Comparison of ENCODE assay signal across 24 cellular contexts in the genomic region with DNA sequence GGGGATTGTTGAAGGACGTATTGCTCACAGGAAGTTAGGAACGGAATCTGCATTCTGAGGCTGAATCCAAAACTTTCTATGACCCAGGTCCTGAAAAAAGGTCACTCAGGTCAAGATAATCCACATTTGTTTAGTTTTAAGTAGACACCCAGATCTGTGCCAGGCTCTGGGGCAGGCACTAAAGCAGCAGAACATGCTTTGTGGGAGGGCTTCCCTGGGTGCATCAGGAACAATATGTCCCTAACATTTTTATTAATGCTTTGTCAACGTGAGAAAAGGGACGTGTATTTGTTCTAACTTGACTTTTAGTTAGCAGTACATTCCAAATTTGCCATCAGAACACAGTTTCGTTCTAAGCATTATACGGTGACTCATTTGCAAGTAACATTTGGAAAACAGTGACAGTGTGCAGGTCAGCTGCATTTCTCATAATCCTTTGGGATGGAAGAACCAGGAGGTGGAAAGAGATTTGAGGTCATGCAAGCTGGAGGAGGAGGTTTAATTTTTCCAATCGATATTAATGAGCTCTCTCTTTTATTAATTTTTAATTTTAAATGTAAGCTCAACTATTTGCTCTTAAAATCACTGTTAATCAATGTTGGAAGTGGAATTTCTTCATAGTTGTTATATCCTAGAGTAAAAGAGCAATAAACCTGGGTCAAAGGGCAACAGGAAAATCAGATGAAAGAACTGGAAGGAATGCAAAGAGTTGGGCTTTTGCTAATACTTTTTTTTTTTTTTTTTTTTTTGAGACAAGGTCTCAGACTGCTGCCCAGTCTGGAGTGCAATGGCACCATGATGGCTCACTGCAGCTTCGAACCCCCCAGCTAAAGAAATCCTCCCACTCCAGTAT. TPM values are rescaled to one million over a fixed set of nuclear protein-coding genes. Genes with fewer than 3 reads are reported as not detected.
A peak's percentile ranks its signal among the peaks of the same experiment; 100 is the strongest.
DNase-seq lines count a peak whose midpoint lies in the region; ATAC-seq, FAIRE-seq and TF ChIP-seq lines count a peak whose summit lies in the region.
"Had no signal": no experiment of that assay in that cellular context is flagged by ENCODE, and none has a peak within 500 bp of the region (broad histone marks: within the 10 kb centered on the region; RNA-seq: fewer than 3 reads in every experiment).

No MANE protein-coding gene starts in this region.

- H3K9me3 Mint-ChIP-seq in activated CD8-positive, alpha-beta memory T cell treated with anti-CD3 and anti-CD28 coated beads, Interleukin-2, amount 10 ng/mL, durations not matched to agents 7 days and 5 days (ENCODE audit: low read depth), result no peaks in the 10 kb centered on the region
- H3K9me3 Mint-ChIP-seq: activated naive CD4-positive, alpha-beta T cell treated with anti-CD3 and anti-CD28 coated beads for 36 hours; activated T-cell treated with anti-CD3 and anti-CD28 coated beads, Interleukin-2, amount 50 U/mL, for 4 hours; CD4-positive, CD25-positive, alpha-beta regulatory T cell; mesothelial cell of epicardium; natural killer cell treated with Interleukin-12 subunit alpha and Interleukin-12 subunit beta and Interleukin-15 and Interleukin-18, amount 100 ng/mL, for 72 hours; stimulated activated naive CD8-positive, alpha-beta T cell treated with anti-CD3 and anti-CD28 coated beads, Interleukin-15, Interleukin-2, amounts not matched to agents 100 ng/mL and 50 ng/mL, for 24 hours had no signal

- H3K4me3 ChIP-seq in bronchial epithelial cell (ENCODE audit: low read depth, low read length) (no peak overlapping the region), keratinocyte (ENCODE audit: control insufficient read depth in 2 of 3, extremely low read depth in 1 of 3, insufficient read depth in 2 of 3, low read depth in 1 of 3, low read length in 3 of 3) (no peak overlapping the region), skeletal muscle satellite cell (ENCODE audit: low read length) (no peak overlapping the region)
- H3K4me3 ChIP-seq: ovary, thyroid gland had no signal

- no peak overlapping the region for H3K9ac ChIP-seq in keratinocyte (ENCODE audit: control insufficient read depth, extremely low read depth, insufficient read depth, low read length)
- H3K9ac ChIP-seq in skeletal muscle satellite cell (ENCODE audit: low read depth, low read length), result no peak overlapping the region

- H2AFZ ChIP-seq in keratinocyte (ENCODE audit: control insufficient read depth, low read length), result no peak overlapping the region

- dilution Hi-C loops in keratinocyte (cut with MboI; ENCODE audit: extremely low pct_ligation_motif_present, low sequenced_read_pairs), result no loop called here

- H3K4me1 ChIP-seq in keratinocyte (ENCODE audit: control insufficient read depth, extremely low read depth, insufficient read depth, low read length) (peaks cover 14% of the 10 kb centered on the region), skeletal muscle satellite cell (ENCODE audit: control insufficient read depth, insufficient read depth, low read length) (peaks cover 15% of the 10 kb centered on the region)
- H3K4me1 ChIP-seq: thyroid gland had no signal

- no peak overlapping the region for H3K4me3 Mint-ChIP-seq in activated CD8-positive, alpha-beta memory T cell treated with anti-CD3 and anti-CD28 coated beads, Interleukin-2, amount 10 ng/mL, durations not matched to agents 7 days and 5 days
- H3K4me3 Mint-ChIP-seq: activated naive CD4-positive, alpha-beta T cell treated with anti-CD3 and anti-CD28 coated beads for 36 hours; activated T-cell treated with anti-CD3 and anti-CD28 coated beads, Interleukin-2, amount 50 U/mL, for 4 hours; mesothelial cell of epicardium; natural killer cell treated with Interleukin-12 subunit alpha and Interleukin-12 subunit beta and Interleukin-15 and Interleukin-18, amount 100 ng/mL, for 72 hours; stimulated activated naive CD8-positive, alpha-beta T cell treated with anti-CD3 and anti-CD28 coated beads, Interleukin-15, Interleukin-2, amounts not matched to agents 100 ng/mL and 50 ng/mL, for 24 hours had no signal

- no peak overlapping the region for H3K27ac Mint-ChIP-seq in activated CD8-positive, alpha-beta memory T cell treated with anti-CD3 and anti-CD28 coated beads, Interleukin-2, amount 10 ng/mL, durations not matched to agents 7 days and 5 days
- H3K27ac Mint-ChIP-seq: activated naive CD4-positive, alpha-beta T cell treated with anti-CD3 and anti-CD28 coated beads for 36 hours; mesothelial cell of epicardium; natural killer cell treated with Interleukin-12 subunit alpha and Interleukin-12 subunit beta and Interleukin-15 and Interleukin-18, amount 100 ng/mL, for 72 hours; stimulated activated naive CD8-positive, alpha-beta T cell treated with anti-CD3 and anti-CD28 coated beads, Interleukin-15, Interleukin-2, amounts not matched to agents 100 ng/mL and 50 ng/mL, for 24 hours had no signal

- TF ChIP-seq CTCF in bronchial epithelial cell (IDR thresholded peaks at IDR 0.05; ENCODE audit: insufficient read depth, low read length, severe bottlenecking), result no peak
- no peak for TF ChIP-seq CTCF in keratinocyte (optimal IDR thresholded peaks at IDR 0.05 in 1 of 3, IDR thresholded peaks at IDR 0.05 in 1 of 3, conservative IDR thresholded peaks at IDR 0.05 in 1 of 3; ENCODE audit: extremely low read depth in 1 of 3, insufficient read depth in 2 of 3, low read length in 3 of 3)

- H3K27ac ChIP-seq in keratinocyte (ENCODE audit: control insufficient read depth, insufficient read depth, low read length), result peak overlapping the region; percentile 25
- H3K27ac ChIP-seq: ovary, thyroid gland had no signal

- H3K36me3 Mint-ChIP-seq in activated CD8-positive, alpha-beta memory T cell treated with anti-CD3 and anti-CD28 coated beads, Interleukin-2, amount 10 ng/mL, durations not matched to agents 7 days and 5 days, result no peaks in the 10 kb centered on the region
- H3K36me3 Mint-ChIP-seq: mesothelial cell of epicardium; natural killer cell treated with Interleukin-12 subunit alpha and Interleukin-12 subunit beta and Interleukin-15 and Interleukin-18, amount 100 ng/mL, for 72 hours had no signal

- no peaks in the 10 kb centered on the region for H3K9me1 ChIP-seq in keratinocyte (ENCODE audit: control insufficient read depth, extremely low read depth, insufficient read depth, low read length)

- peak; percentile 46 for DNase-seq in HCEC 1CT
- DNase-seq in bronchial epithelial cell (ENCODE audit: low read depth), result peak; percentile 75
- DNase-seq in keratinocyte (ENCODE audit: low read depth, low spot score), result no peak
- DNase-seq in activated CD8-positive, alpha-beta memory T cell treated with anti-CD3 and anti-CD28 coated beads, Interleukin-2, amount 10 ng/mL, durations not matched to agents 7 days and 5 days, result no peak
- DNase-seq in iPS-NIHi11 (ENCODE audit: low spot score), result no peak
- no peak for DNase-seq in NCI-H1417 treated with DMSO at 0.1 percent for 48 hours (lab: John Stamatoyannopoulos, UW)
- DNase-seq: activated CD4-positive, alpha-beta T cell treated with anti-CD3 and anti-CD28 coated beads for 1 hour; activated naive CD4-positive, alpha-beta T cell treated with anti-CD3 and anti-CD28 coated beads for 36 hours; activated T-cell treated with anti-CD3 and anti-CD28 coated beads, Interleukin-2, amount 50 U/mL, for 4 hours; amniotic stem cell; caudate nucleus; CD4-positive, CD25-positive, alpha-beta regulatory T cell; NCI-H2107; ovary; right cardiac atrium; SIG-M5; thyroid gland had no signal

- H3K9me3 ChIP-seq in keratinocyte (ENCODE audit: control insufficient read depth, low read depth, low read length) (no peaks in the 10 kb centered on the region), skeletal muscle satellite cell (replicated peaks; ENCODE audit: low read length) (no peaks in the 10 kb centered on the region)
- H3K9me3 ChIP-seq: ovary, thyroid gland had no signal

- H3K79me2 ChIP-seq in keratinocyte (ENCODE audit: control insufficient read depth, insufficient read depth, low read length), result no peaks in the 10 kb centered on the region

- H3K4me2 ChIP-seq in keratinocyte (ENCODE audit: control insufficient read depth, extremely low read depth, insufficient read depth, low read depth, low read length) (peak overlapping the region; percentile 17), skeletal muscle satellite cell (ENCODE audit: low read length) (peak overlapping the region; percentile 26)

- CTCF ChIA-PET in activated CD8-positive, alpha-beta memory T cell treated with anti-CD3 and anti-CD28 coated beads, Interleukin-2, amount 10 ng/mL, durations not matched to agents 7 days and 5 days (lab: Charles Lee), result interaction anchor here (0.7 kb wide), 1 partner anchor 426 kb away, joined by 3 read pairs; no protein-coding TSS in a partner anchor

- no peaks in the 10 kb centered on the region for H3K27me3 ChIP-seq in bronchial epithelial cell (ENCODE audit: control insufficient read depth, insufficient read depth, low read length)
- no peaks in the 10 kb centered on the region for H3K27me3 ChIP-seq in keratinocyte (ENCODE audit: control insufficient read depth, extremely low read depth, insufficient read depth, low read length)
- H3K27me3 ChIP-seq in skeletal muscle satellite cell (ENCODE audit: control insufficient read depth, insufficient read depth, low read length), result no peaks in the 10 kb centered on the region
- H3K27me3 ChIP-seq: ovary, thyroid gland had no signal

- H4K20me1 ChIP-seq in keratinocyte (ENCODE audit: control insufficient read depth, extremely low read depth, insufficient read depth, low read length), result no peaks in the 10 kb centered on the region

- no peaks in the 10 kb centered on the region for H3K27me3 Mint-ChIP-seq in activated CD8-positive, alpha-beta memory T cell treated with anti-CD3 and anti-CD28 coated beads, Interleukin-2, amount 10 ng/mL, durations not matched to agents 7 days and 5 days
- H3K27me3 Mint-ChIP-seq: stimulated activated naive CD8-positive, alpha-beta T cell treated with anti-CD3 and anti-CD28 coated beads, Interleukin-15, Interleukin-2, amounts not matched to agents 100 ng/mL and 50 ng/mL, for 24 hours had no signal

- H3K36me3 ChIP-seq in bronchial epithelial cell (ENCODE audit: control insufficient read depth, insufficient read depth, low read length), result no peaks in the 10 kb centered on the region
- no peaks in the 10 kb centered on the region for H3K36me3 ChIP-seq in keratinocyte (ENCODE audit: control insufficient read depth in 2 of 2, extremely low read depth in 1 of 2, insufficient read depth in 2 of 2, low read length in 2 of 2)
- H3K36me3 ChIP-seq in skeletal muscle satellite cell (ENCODE audit: insufficient read depth, low read length), result no peaks in the 10 kb centered on the region
- H3K36me3 ChIP-seq: ovary, thyroid gland had no signal

- no peaks in the 10 kb centered on the region for H3K4me1 Mint-ChIP-seq in activated CD8-positive, alpha-beta memory T cell treated with anti-CD3 and anti-CD28 coated beads, Interleukin-2, amount 10 ng/mL, durations not matched to agents 7 days and 5 days
- H3K4me1 Mint-ChIP-seq: CD4-positive, CD25-positive, alpha-beta regulatory T cell had no signal

- no peak for ATAC-seq in activated CD8-positive, alpha-beta memory T cell treated with anti-CD3 and anti-CD28 coated beads, Interleukin-2, amount 10 ng/mL, durations not matched to agents 7 days and 5 days
- ATAC-seq: activated T-cell treated with anti-CD3 and anti-CD28 coated beads, Interleukin-2, amount 50 U/mL, for 4 hours; left lobe of liver; natural killer cell treated with Interleukin-12 subunit alpha and Interleukin-12 subunit beta and Interleukin-15 and Interleukin-18, amount 100 ng/mL, for 72 hours had no signal

- FAIRE-seq in bronchial epithelial cell (lab: Jason Lieb, UNC) (no peak), keratinocyte (lab: Jason Lieb, UNC) (peak; percentile 55)

RNA-seq across cellular contexts. Expression of gene TAS2R41, which starts 35.0 kb away (rescaled TPM):
- total RNA-seq in bronchial epithelial cell, result not detected in 2 replicates
- not detected in 3 replicates for polyA plus RNA-seq in keratinocyte
- polyA plus RNA-seq in keratinocyte (2011; ENCODE audit: low read depth), result not detected
- not detected in 2 replicates for polyA plus RNA-seq in keratinocyte (2011; cell fraction: cytosol; rRNA removed)
- 0.27 and 0.45 TPM in 2 replicates for polyA plus RNA-seq in keratinocyte (2011; cell fraction: nucleus; rRNA removed)
- polyA plus RNA-seq in keratinocyte (2012; ENCODE audit: low replicate concordance), result not detected in 2 replicates
- 1.0 to 1.2 TPM in 2 of 3 replicates, not detected in the other for polyA minus RNA-seq in keratinocyte
- polyA minus RNA-seq in keratinocyte (2011; cell fraction: cytosol; rRNA and poly(A)+ RNA removed), result not detected
- 0.84 and 1.9 TPM in 2 replicates for polyA minus RNA-seq in keratinocyte (2011; cell fraction: nucleus; rRNA and poly(A)+ RNA removed)
- total RNA-seq in skeletal muscle satellite cell (2012; rRNA removed), result not detected in 2 replicates
- total RNA-seq in activated CD8-positive, alpha-beta memory T cell treated with anti-CD3 and anti-CD28 coated beads, Interleukin-2, amount 10 ng/mL, durations not matched to agents 7 days and 5 days, result not detected
- total RNA-seq: activated CD8-positive, alpha-beta memory T cell treated with anti-CD3 and anti-CD28 coated beads for 36 hours; activated naive CD4-positive, alpha-beta T cell treated with anti-CD3 and anti-CD28 coated beads for 36 hours; activated T-cell treated with anti-CD3 and anti-CD28 coated beads, Interleukin-2, amount 50 U/mL, for 4 hours; mesothelial cell of epicardium; natural killer cell treated with Interleukin-12 subunit alpha and Interleukin-12 subunit beta and Interleukin-15 and Interleukin-18, amount 100 ng/mL, for 72 hours; NCI-H460; right cardiac atrium; thyroid gland had no signal
- polyA plus RNA-seq: CD4-positive, CD25-positive, alpha-beta regulatory T cell; ovary; right cardiac atrium had no signal

RNA-seq across cellular contexts. Expression of gene CTAGE15, which starts 58.9 kb away (rescaled TPM):
- 1.4 TPM in 1 of 2 replicates, not detected in the other for total RNA-seq in bronchial epithelial cell
- polyA plus RNA-seq in keratinocyte, result 0.61 to 1.4 TPM (median 0.97 TPM) in 3 replicates
- 4.2 TPM for polyA plus RNA-seq in keratinocyte (2011; ENCODE audit: low read depth)
- 0.45 and 0.92 TPM in 2 replicates for polyA plus RNA-seq in keratinocyte (2011; cell fraction: cytosol; rRNA removed)
- polyA plus RNA-seq in keratinocyte (2011; cell fraction: nucleus; rRNA removed), result 2.9 and 3.8 TPM in 2 replicates
- 0.92 and 1.8 TPM in 2 replicates for polyA plus RNA-seq in keratinocyte (2012; ENCODE audit: low replicate concordance)
- 1.2 TPM in 1 of 3 replicates, not detected in the others for polyA minus RNA-seq in keratinocyte
- not detected for polyA minus RNA-seq in keratinocyte (2011; cell fraction: cytosol; rRNA and poly(A)+ RNA removed)
- polyA minus RNA-seq in keratinocyte (2011; cell fraction: nucleus; rRNA and poly(A)+ RNA removed), result 1.5 and 3.3 TPM in 2 replicates
- total RNA-seq in skeletal muscle satellite cell (2012; rRNA removed), result under 0.01 TPM in 1 of 2 replicates, not detected in the other
- total RNA-seq in activated CD8-positive, alpha-beta memory T cell treated with anti-CD3 and anti-CD28 coated beads, Interleukin-2, amount 10 ng/mL, durations not matched to agents 7 days and 5 days, result not detected
- total RNA-seq: activated naive CD4-positive, alpha-beta T cell treated with anti-CD3 and anti-CD28 coated beads for 36 hours; NCI-H460 had no signal

Comparison
In these comparisons a context has a peak if more than half of its experiments do, and no peak if none do; other contexts are left out.
1. DNase-seq: peak in HCEC 1CT (single experiment) and bronchial epithelial cell (single experiment); none in keratinocyte (single experiment), activated CD8-positive, alpha-beta memory T cell treated with anti-CD3 and anti-CD28 coated beads, Interleukin-2, amount 10 ng/mL, durations not matched to agents 7 days and 5 days (single experiment), iPS-NIHi11 (single experiment) and NCI-H1417 treated with DMSO at 0.1 percent for 48 hours (single experiment).